13 cellular contexts compared by ENCODE assay signal in the genomic region with DNA sequence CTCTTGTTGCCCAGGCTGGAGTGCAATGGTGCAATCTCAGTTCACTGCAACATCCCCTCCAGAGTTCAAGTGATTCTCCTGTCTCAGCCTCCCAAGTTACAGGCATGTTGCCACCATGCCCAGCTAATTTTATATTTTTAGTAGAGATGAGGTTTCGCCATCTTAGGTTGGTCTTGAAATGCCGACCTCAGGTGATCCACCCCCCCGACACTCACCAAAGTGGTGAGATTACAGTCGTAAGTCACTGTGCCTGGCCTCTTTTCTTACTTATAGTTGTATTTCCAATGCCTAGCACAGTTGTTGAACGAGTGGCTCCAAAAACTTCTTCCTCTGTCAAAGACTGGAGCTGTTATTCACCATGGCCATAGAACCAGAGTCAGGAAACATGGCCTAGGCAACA. TPM values are rescaled to one million over a fixed set of nuclear protein-coding genes. Genes with fewer than 3 reads are reported as not detected.
DNase-seq lines count a peak whose midpoint lies in the region; ATAC-seq and TF ChIP-seq lines count a peak whose summit lies in the region.
"Had no signal": no experiment of that assay in that cellular context is flagged by ENCODE, and none has a peak within 500 bp of the region (broad histone marks: within the 10 kb centered on the region; RNA-seq: fewer than 3 reads in every experiment).

No MANE protein-coding gene starts in this region.

- H3K9me3 ChIP-seq in Panc1 (ENCODE audit: control insufficient read depth, insufficient read depth, low read depth, low read length) = no peaks in the 10 kb centered on the region
- H3K9me3 ChIP-seq: left lung had no signal

- no peak overlapping the region for H3K4me3 Mint-ChIP-seq in dendritic cell treated with granulocyte-macrophage colony-stimulating factor and Interleukin-4, amounts not matched to agents 40 ng/mL and 50 ng/mL, for 4 days
- peak overlapping the region; percentile 35 for H3K4me3 Mint-ChIP-seq in stimulated activated naive CD8-positive, alpha-beta T cell treated with anti-CD3 and anti-CD28 coated beads, Interleukin-15, Interleukin-2, amounts not matched to agents 100 ng/mL and 50 ng/mL, for 24 hours

- ATAC-seq in Panc1 = no peak
- no peak for ATAC-seq in GM19328 (IDR thresholded peaks at IDR 0.05; ENCODE audit: unreplicated experiment)
- ATAC-seq: left lung had no signal

- DNase-seq in stimulated activated CD4-positive, alpha-beta T cell treated with anti-CD3 and anti-CD28 coated beads, Interleukin-15, amount 100 ng/mL, for 24 hours = peak; percentile 57
- DNase-seq in stimulated activated CD4-positive, alpha-beta T cell treated with anti-CD3 and anti-CD28 coated beads, Interleukin-2, amount 100 ng/mL, for 48 hours = no peak
- DNase-seq in Panc1 (ENCODE audit: low read depth, low spot score) (no peak), NOMO-1 treated with dmso at 0.1 percent for 144 hours (lab: John Stamatoyannopoulos, UW; ENCODE audit: unreplicated experiment) (no peak), NOMO-1 treated with DMSO at 0.1 percent for 48 hours (lab: John Stamatoyannopoulos, UW; ENCODE audit: unreplicated experiment) (no peak)
- DNase-seq: GOT3, Karpas-422, left lung, NCI-H1436 treated with DMSO at 0.1 percent for 48 hours, NCI-H226 had no signal

- no TSS peak for BruUV-seq in Panc1 (replicated peaks; lab: Mats Ljungman, UMichigan)

- H3K4me1 Mint-ChIP-seq in dendritic cell treated with granulocyte-macrophage colony-stimulating factor and Interleukin-4, amounts not matched to agents 40 ng/mL and 50 ng/mL, for 4 days (ENCODE audit: low read depth) = peaks cover 52% of the 10 kb centered on the region
- peaks cover 89% of the 10 kb centered on the region for H3K4me1 Mint-ChIP-seq in stimulated activated naive CD8-positive, alpha-beta T cell treated with anti-CD3 and anti-CD28 coated beads, Interleukin-15, Interleukin-2, amounts not matched to agents 100 ng/mL and 50 ng/mL, for 24 hours (ENCODE audit: low read depth)

- in situ Hi-C loops in Panc1 (cut with HindIII; ENCODE audit: low pct_unique_long_range_greater_than_20kb, low sequenced_read_pairs) = no loop called here

- H3K27me3 ChIP-seq in Panc1 (ENCODE audit: control insufficient read depth, insufficient read depth, low read length) = no peaks in the 10 kb centered on the region
- H3K27me3 ChIP-seq: left lung had no signal

- no peaks in the 10 kb centered on the region for H3K36me3 ChIP-seq in Panc1 (ENCODE audit: control insufficient read depth, insufficient read depth, low read length)
- H3K36me3 ChIP-seq: left lung had no signal

- peak overlapping the region; percentile 89 for H3K27ac ChIP-seq in Panc1 (ENCODE audit: low read length)

- H3K4me3 ChIP-seq in Panc1 (ENCODE audit: low read depth in 2 of 2, low read length in 2 of 2) = no peak overlapping the region
- H3K4me3 ChIP-seq: left lung had no signal

- no peaks in the 10 kb centered on the region for H3K27me3 Mint-ChIP-seq in dendritic cell treated with granulocyte-macrophage colony-stimulating factor and Interleukin-4, amounts not matched to agents 40 ng/mL and 50 ng/mL, for 4 days
- no peaks in the 10 kb centered on the region for H3K27me3 Mint-ChIP-seq in stimulated activated naive CD8-positive, alpha-beta T cell treated with anti-CD3 and anti-CD28 coated beads, Interleukin-15, Interleukin-2, amounts not matched to agents 100 ng/mL and 50 ng/mL, for 24 hours

- intact Hi-C loops in Panc1 (cut with micrococcal nuclease; ENCODE audit: unreplicated experiment) = no loop called here
- intact Hi-C loops in dendritic cell treated with granulocyte-macrophage colony-stimulating factor and Interleukin-4, amounts not matched to agents 40 ng/mL and 50 ng/mL, for 4 days (cut with micrococcal nuclease) = no loop called here

- POLR2A ChIA-PET in Panc1 (lab: Charles Lee) = interaction anchor here (0.7 kb wide), 1 partner anchor 11 kb away, joined by 3 read pairs; no protein-coding TSS in a partner anchor

- CTCF ChIA-PET in Panc1 (lab: Charles Lee) = interaction anchor here (0.7 kb wide), 1 partner anchor 280 kb away, joined by 3 read pairs; no protein-coding TSS in a partner anchor

- H3K9me3 Mint-ChIP-seq in dendritic cell treated with granulocyte-macrophage colony-stimulating factor and Interleukin-4, amounts not matched to agents 40 ng/mL and 50 ng/mL, for 4 days = no peaks in the 10 kb centered on the region
- no peaks in the 10 kb centered on the region for H3K9me3 Mint-ChIP-seq in stimulated activated naive CD8-positive, alpha-beta T cell treated with anti-CD3 and anti-CD28 coated beads, Interleukin-15, Interleukin-2, amounts not matched to agents 100 ng/mL and 50 ng/mL, for 24 hours

- H3K4me1 ChIP-seq in Panc1 (ENCODE audit: control insufficient read depth, insufficient read depth, low read length) = peaks cover 70% of the 10 kb centered on the region

- H3K27ac Mint-ChIP-seq in dendritic cell treated with granulocyte-macrophage colony-stimulating factor and Interleukin-4, amounts not matched to agents 40 ng/mL and 50 ng/mL, for 4 days = peak overlapping the region; percentile 36
- H3K27ac Mint-ChIP-seq in stimulated activated naive CD8-positive, alpha-beta T cell treated with anti-CD3 and anti-CD28 coated beads, Interleukin-15, Interleukin-2, amounts not matched to agents 100 ng/mL and 50 ng/mL, for 24 hours = peak overlapping the region; percentile 84

- no peak for TF ChIP-seq CTCF in Panc1 (IDR thresholded peaks at IDR 0.05)

- peaks cover 39% of the 10 kb centered on the region for H3K36me3 Mint-ChIP-seq in dendritic cell treated with granulocyte-macrophage colony-stimulating factor and Interleukin-4, amounts not matched to agents 40 ng/mL and 50 ng/mL, for 4 days (ENCODE audit: low read depth)
- peaks cover 51% of the 10 kb centered on the region for H3K36me3 Mint-ChIP-seq in stimulated activated naive CD8-positive, alpha-beta T cell treated with anti-CD3 and anti-CD28 coated beads, Interleukin-15, Interleukin-2, amounts not matched to agents 100 ng/mL and 50 ng/mL, for 24 hours (ENCODE audit: low read depth)

RNA-seq across cellular contexts. Expression of gene RNF216, which starts 6.7 kb away (rescaled TPM):
- total RNA-seq in Panc1 (2021; ENCODE audit: unreplicated experiment) = 61.6 TPM
- 42.2 TPM for polyA plus RNA-seq in Panc1 (2012; ENCODE audit: insufficient read length)
